ENCODE assay signal across 1 cellular context in the genomic region with DNA sequence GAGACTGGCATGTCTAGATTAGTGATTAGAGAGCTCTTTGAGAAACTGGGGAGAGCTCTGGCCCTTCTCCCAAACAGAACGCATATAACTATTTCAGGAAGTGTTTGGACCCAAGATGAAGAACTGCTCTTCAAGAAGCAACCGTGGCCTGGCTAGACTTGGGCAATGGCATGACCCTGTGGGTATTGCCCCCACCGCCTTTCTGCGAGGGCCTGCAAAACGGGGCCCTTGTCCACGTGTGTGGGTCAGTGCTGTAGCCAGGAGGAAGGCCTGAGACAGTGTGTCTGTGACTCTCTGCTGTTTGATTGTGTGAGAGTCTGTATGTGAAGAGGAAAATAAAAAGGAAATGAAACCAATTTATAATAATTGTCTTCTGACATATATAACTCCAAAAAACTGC.
TF ChIP-seq lines count a peak whose summit lies in the region.

No MANE protein-coding gene starts in this region.

TF ChIP-seq in H1, 55 proteins besides CTCF, POLR2A, EP300 and RAD21:
- TF ChIP-seq PHF8 (conservative IDR thresholded peaks at IDR 0.05; ENCODE audit: low read depth, low read length) (no peak), SIX5 (IDR thresholded peaks at IDR 0.05; ENCODE audit: low read depth, low read length) (no peak), ATF2 (IDR thresholded peaks at IDR 0.05; ENCODE audit: low read length) (no peak), CBX5 (IDR thresholded peaks at IDR 0.05; ENCODE audit: low read depth, low read length) (no peak), SP2 (IDR thresholded peaks at IDR 0.05; ENCODE audit: low read length) (no peak), FOSL1 (IDR thresholded peaks at IDR 0.05; ENCODE audit: insufficient read depth, low read depth, low read length) (no peak), RFX5 (IDR thresholded peaks at IDR 0.05; ENCODE audit: borderline replicate concordance, low read depth, low read length) (no peak), TEAD4 (IDR thresholded peaks at IDR 0.05; ENCODE audit: low read depth, low read length) (no peak), GABPA (IDR thresholded peaks at IDR 0.05; ENCODE audit: borderline replicate concordance, insufficient read depth, low read length) (no peak), KDM5A (IDR thresholded peaks at IDR 0.05; ENCODE audit: low read length) (no peak), KDM4A (IDR thresholded peaks at IDR 0.05; ENCODE audit: low read depth, low read length, severe bottlenecking) (no peak), SIRT6 (IDR thresholded peaks at IDR 0.05; ENCODE audit: low read length) (no peak), JUND (IDR thresholded peaks at IDR 0.05; ENCODE audit: low read length) (no peak), RNF2 (IDR thresholded peaks at IDR 0.05; ENCODE audit: borderline replicate concordance, low read depth, low read length, missing control alignments, poor library complexity, severe bottlenecking) (no peak), TBP (IDR thresholded peaks at IDR 0.05; ENCODE audit: low read depth, low read length) (no peak)
- TF ChIP-seq, protein P1, sequence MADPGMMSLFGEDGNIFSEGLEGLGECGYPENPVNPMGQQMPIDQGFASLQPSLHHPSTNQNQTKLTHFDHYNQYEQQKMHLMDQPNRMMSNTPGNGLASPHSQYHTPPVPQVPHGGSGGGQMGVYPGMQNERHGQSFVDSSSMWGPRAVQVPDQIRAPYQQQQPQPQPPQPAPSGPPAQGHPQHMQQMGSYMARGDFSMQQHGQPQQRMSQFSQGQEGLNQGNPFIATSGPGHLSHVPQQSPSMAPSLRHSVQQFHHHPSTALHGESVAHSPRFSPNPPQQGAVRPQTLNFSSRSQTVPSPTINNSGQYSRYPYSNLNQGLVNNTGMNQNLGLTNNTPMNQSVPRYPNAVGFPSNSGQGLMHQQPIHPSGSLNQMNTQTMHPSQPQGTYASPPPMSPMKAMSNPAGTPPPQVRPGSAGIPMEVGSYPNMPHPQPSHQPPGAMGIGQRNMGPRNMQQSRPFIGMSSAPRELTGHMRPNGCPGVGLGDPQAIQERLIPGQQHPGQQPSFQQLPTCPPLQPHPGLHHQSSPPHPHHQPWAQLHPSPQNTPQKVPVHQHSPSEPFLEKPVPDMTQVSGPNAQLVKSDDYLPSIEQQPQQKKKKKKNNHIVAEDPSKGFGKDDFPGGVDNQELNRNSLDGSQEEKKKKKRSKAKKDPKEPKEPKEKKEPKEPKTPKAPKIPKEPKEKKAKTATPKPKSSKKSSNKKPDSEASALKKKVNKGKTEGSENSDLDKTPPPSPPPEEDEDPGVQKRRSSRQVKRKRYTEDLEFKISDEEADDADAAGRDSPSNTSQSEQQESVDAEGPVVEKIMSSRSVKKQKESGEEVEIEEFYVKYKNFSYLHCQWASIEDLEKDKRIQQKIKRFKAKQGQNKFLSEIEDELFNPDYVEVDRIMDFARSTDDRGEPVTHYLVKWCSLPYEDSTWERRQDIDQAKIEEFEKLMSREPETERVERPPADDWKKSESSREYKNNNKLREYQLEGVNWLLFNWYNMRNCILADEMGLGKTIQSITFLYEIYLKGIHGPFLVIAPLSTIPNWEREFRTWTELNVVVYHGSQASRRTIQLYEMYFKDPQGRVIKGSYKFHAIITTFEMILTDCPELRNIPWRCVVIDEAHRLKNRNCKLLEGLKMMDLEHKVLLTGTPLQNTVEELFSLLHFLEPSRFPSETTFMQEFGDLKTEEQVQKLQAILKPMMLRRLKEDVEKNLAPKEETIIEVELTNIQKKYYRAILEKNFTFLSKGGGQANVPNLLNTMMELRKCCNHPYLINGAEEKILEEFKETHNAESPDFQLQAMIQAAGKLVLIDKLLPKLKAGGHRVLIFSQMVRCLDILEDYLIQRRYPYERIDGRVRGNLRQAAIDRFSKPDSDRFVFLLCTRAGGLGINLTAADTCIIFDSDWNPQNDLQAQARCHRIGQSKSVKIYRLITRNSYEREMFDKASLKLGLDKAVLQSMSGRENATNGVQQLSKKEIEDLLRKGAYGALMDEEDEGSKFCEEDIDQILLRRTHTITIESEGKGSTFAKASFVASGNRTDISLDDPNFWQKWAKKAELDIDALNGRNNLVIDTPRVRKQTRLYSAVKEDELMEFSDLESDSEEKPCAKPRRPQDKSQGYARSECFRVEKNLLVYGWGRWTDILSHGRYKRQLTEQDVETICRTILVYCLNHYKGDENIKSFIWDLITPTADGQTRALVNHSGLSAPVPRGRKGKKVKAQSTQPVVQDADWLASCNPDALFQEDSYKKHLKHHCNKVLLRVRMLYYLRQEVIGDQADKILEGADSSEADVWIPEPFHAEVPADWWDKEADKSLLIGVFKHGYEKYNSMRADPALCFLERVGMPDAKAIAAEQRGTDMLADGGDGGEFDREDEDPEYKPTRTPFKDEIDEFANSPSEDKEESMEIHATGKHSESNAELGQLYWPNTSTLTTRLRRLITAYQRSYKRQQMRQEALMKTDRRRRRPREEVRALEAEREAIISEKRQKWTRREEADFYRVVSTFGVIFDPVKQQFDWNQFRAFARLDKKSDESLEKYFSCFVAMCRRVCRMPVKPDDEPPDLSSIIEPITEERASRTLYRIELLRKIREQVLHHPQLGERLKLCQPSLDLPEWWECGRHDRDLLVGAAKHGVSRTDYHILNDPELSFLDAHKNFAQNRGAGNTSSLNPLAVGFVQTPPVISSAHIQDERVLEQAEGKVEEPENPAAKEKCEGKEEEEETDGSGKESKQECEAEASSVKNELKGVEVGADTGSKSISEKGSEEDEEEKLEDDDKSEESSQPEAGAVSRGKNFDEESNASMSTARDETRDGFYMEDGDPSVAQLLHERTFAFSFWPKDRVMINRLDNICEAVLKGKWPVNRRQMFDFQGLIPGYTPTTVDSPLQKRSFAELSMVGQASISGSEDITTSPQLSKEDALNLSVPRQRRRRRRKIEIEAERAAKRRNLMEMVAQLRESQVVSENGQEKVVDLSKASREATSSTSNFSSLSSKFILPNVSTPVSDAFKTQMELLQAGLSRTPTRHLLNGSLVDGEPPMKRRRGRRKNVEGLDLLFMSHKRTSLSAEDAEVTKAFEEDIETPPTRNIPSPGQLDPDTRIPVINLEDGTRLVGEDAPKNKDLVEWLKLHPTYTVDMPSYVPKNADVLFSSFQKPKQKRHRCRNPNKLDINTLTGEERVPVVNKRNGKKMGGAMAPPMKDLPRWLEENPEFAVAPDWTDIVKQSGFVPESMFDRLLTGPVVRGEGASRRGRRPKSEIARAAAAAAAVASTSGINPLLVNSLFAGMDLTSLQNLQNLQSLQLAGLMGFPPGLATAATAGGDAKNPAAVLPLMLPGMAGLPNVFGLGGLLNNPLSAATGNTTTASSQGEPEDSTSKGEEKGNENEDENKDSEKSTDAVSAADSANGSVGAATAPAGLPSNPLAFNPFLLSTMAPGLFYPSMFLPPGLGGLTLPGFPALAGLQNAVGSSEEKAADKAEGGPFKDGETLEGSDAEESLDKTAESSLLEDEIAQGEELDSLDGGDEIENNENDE (IDR thresholded peaks at IDR 0.05; ENCODE audit: insufficient replicate concordance, low read length): no peak
